13 cellular contexts compared by ENCODE assay signal in the genomic region with DNA sequence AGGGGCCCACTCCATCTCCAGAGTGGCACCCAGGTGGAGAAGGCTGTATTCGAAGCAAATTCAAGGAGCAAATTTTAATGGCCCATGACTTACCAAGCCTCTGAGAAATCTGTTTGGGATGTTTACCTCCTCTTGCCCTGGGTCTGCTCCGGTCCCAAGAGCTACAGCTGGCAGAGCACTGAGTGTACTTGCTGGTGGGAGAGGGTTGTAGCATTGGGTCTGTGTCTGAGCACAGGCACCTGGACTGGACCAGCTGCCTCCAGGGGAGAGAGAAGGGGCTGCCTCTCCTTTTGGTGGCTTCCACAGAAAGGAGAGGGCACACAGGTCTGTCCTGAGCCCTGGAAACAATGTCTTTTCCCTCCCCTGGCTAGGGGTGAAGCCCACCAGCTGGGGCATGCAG. TPM values are rescaled to one million over a fixed set of nuclear protein-coding genes. Genes with fewer than 3 reads are reported as not detected.
DNase-seq lines count a peak whose midpoint lies in the region; ATAC-seq and TF ChIP-seq lines count a peak whose summit lies in the region.
"Had no signal": no experiment of that assay in that cellular context is flagged by ENCODE, and none has a peak within 500 bp of the region (broad histone marks: within the 10 kb centered on the region; RNA-seq: fewer than 3 reads in every experiment).

No MANE protein-coding gene starts in this region.

- peaks cover 52% of the 10 kb centered on the region for H3K4me1 ChIP-seq in GM23338 (ENCODE audit: insufficient read depth)
- peaks cover 35% of the 10 kb centered on the region for H3K4me1 ChIP-seq in suprapubic skin
- H3K4me1 ChIP-seq in smooth muscle cell (ENCODE audit: low read depth): peaks cover 17% of the 10 kb centered on the region
- H3K4me1 ChIP-seq: BLaER1 had no signal

- TF ChIP-seq CTCF in GM23338 (conservative IDR thresholded peaks at IDR 0.05; ENCODE audit: low read depth in 2 of 2) (no peak), neural crest cell (conservative IDR thresholded peaks at IDR 0.05) (no peak), suprapubic skin (IDR thresholded peaks at IDR 0.05) (no peak), smooth muscle cell (IDR thresholded peaks at IDR 0.05; ENCODE audit: borderline replicate concordance, insufficient read depth, poor library complexity, severe bottlenecking) (no peak)

- H3F3A ChIP-seq in GM23338 (replicated peaks; ENCODE audit: low read depth) (peaks cover 11% of the 10 kb centered on the region; the same call in 1 of the 2 replicates), smooth muscle cell (ENCODE audit: low read depth) (no peaks in the 10 kb centered on the region)

- H3K4me1 Mint-ChIP-seq in GM23338 (peaks cover 40% of the 10 kb centered on the region), neural crest cell (peaks cover 14% of the 10 kb centered on the region)
- peaks cover 6 to 44% (median 21%) of the 10 kb centered on the region in 4 donors for H3K4me1 Mint-ChIP-seq in naive thymus-derived CD8-positive, alpha-beta T cell

- H3K36me3 ChIP-seq in GM23338 (ENCODE audit: insufficient read depth): no peaks in the 10 kb centered on the region
- H3K36me3 ChIP-seq in suprapubic skin: no peaks in the 10 kb centered on the region
- no peaks in the 10 kb centered on the region for H3K36me3 ChIP-seq in smooth muscle cell (ENCODE audit: low read depth)
- H3K36me3 ChIP-seq: BLaER1 had no signal

- H3K27ac Mint-ChIP-seq in GM23338: no peak overlapping the region
- H3K27ac Mint-ChIP-seq in neural crest cell (ENCODE audit: unreplicated experiment): no peak overlapping the region
- H3K27ac Mint-ChIP-seq in naive thymus-derived CD8-positive, alpha-beta T cell: no peak overlapping the region

- H3K4me3 Mint-ChIP-seq in GM23338 (0 out of 3 replicates have a peak overlapping the region, but pooled peaks have one; percentile 71), neural crest cell (peak overlapping the region; percentile 87)
- H3K4me3 Mint-ChIP-seq in naive thymus-derived CD8-positive, alpha-beta T cell: peak overlapping the region in 1 of 10 donors; percentile 18

- no peaks in the 10 kb centered on the region for H3K36me3 Mint-ChIP-seq in GM23338 (ENCODE audit: low read depth)
- H3K36me3 Mint-ChIP-seq in neural crest cell (ENCODE audit: low read depth): peaks cover 3% of the 10 kb centered on the region
- H3K36me3 Mint-ChIP-seq in naive thymus-derived CD8-positive, alpha-beta T cell: peaks cover 0 to 5% (median 4%) of the 10 kb centered on the region in 3 donors

- WGBS in suprapubic skin: 58% methylated on average over 1 of the region's 2 CpGs
- WGBS in smooth muscle cell (ENCODE audit: low lambda C conversion rate): 61% methylated on average over 2 of the region's 2 CpGs

- H3K79me2 ChIP-seq in GM23338 (replicated peaks; ENCODE audit: insufficient read depth) (no peaks in the 10 kb centered on the region), smooth muscle cell (ENCODE audit: low read depth) (peaks cover 4% of the 10 kb centered on the region)

- no peak for TF ChIP-seq POLR2A in suprapubic skin (IDR thresholded peaks at IDR 0.05)

- H3K9me3 Mint-ChIP-seq in GM23338: no peaks in the 10 kb centered on the region; the same call in 1 of the 3 replicates
- no peaks in the 10 kb centered on the region for H3K9me3 Mint-ChIP-seq in neural crest cell
- H3K9me3 Mint-ChIP-seq in naive thymus-derived CD8-positive, alpha-beta T cell: peaks cover 0 to 2% (median 0%) of the 10 kb centered on the region in 9 donors

- H3K27me3 Mint-ChIP-seq in GM23338 (ENCODE audit: insufficient read depth, low read depth, poor library complexity) (peaks cover 100% of the 10 kb centered on the region), neural crest cell (ENCODE audit: low read depth) (peaks cover 100% of the 10 kb centered on the region)
- peaks cover 40 to 100% (median 72%) of the 10 kb centered on the region in 5 donors for H3K27me3 Mint-ChIP-seq in naive thymus-derived CD8-positive, alpha-beta T cell

- H3K27me3 ChIP-seq in GM23338 (ENCODE audit: insufficient read depth) (peaks cover 100% of the 10 kb centered on the region), suprapubic skin (peaks cover 88% of the 10 kb centered on the region), smooth muscle cell (ENCODE audit: low read depth) (peaks cover 100% of the 10 kb centered on the region)

- H3K4me3 ChIP-seq in GM23338 (no peak overlapping the region), suprapubic skin (no peak overlapping the region), smooth muscle cell (no peak overlapping the region)
- H3K4me3 ChIP-seq: BLaER1 had no signal

- H3K9me3 ChIP-seq in suprapubic skin: no peaks in the 10 kb centered on the region
- H3K9me3 ChIP-seq in smooth muscle cell (replicated peaks; ENCODE audit: low read depth): no peaks in the 10 kb centered on the region

- no peak overlapping the region for H2AFZ ChIP-seq in GM23338
- no peak overlapping the region for H2AFZ ChIP-seq in smooth muscle cell (ENCODE audit: low read depth)

- no peaks in the 10 kb centered on the region for H3K9me2 ChIP-seq in GM23338 (ENCODE audit: insufficient read depth)

- TF ChIP-seq EP300 in suprapubic skin (IDR thresholded peaks at IDR 0.05): no peak

- no peak overlapping the region for H3K27ac ChIP-seq in GM23338 (ENCODE audit: low read depth)
- peak overlapping the region; percentile 13 for H3K27ac ChIP-seq in suprapubic skin
- no peak overlapping the region for H3K27ac ChIP-seq in smooth muscle cell (ENCODE audit: low read depth)
- H3K27ac ChIP-seq: BLaER1, KMS-11 had no signal

- peaks cover 24% of the 10 kb centered on the region for H4K20me1 ChIP-seq in GM23338 (replicated peaks; ENCODE audit: insufficient read depth)
- H4K20me1 ChIP-seq in smooth muscle cell (ENCODE audit: low read depth): no peaks in the 10 kb centered on the region

- no peak overlapping the region for H3K4me2 ChIP-seq in GM23338
- no peak overlapping the region for H3K4me2 ChIP-seq in smooth muscle cell
- H3K4me2 ChIP-seq: BLaER1, KMS-11 had no signal

- no peak overlapping the region for H3K9ac ChIP-seq in smooth muscle cell (ENCODE audit: low read depth)
- H3K9ac ChIP-seq: BLaER1, KMS-11 had no signal

- no peak for ATAC-seq in GM23338
- ATAC-seq in naive thymus-derived CD8-positive, alpha-beta T cell: no peak
- ATAC-seq: HepG2 had no signal

- peak; percentile 10 for DNase-seq in DMS79 (lab: John Stamatoyannopoulos, UW)
- DNase-seq in GM23338 (ENCODE audit: low spot score): no peak
- DNase-seq in neural crest cell (ENCODE audit: low read depth, low spot score): no peak
- peak; percentile 19 to 28 for DNase-seq in suprapubic skin (ENCODE audit: low spot score in 2 of 2)
- DNase-seq in smooth muscle cell (lab: John Stamatoyannopoulos, UW; ENCODE audit: unreplicated experiment): no peak
- no peak for DNase-seq in stimulated activated naive CD4-positive, alpha-beta T cell treated with Interleukin-2 at 50 U/mL for 16 hours (lab: John Stamatoyannopoulos, UW)
- no peak for DNase-seq in naive thymus-derived CD8-positive, alpha-beta T cell
- DNase-seq: 8988T, AML-193, EL had no signal

- POLR2A ChIA-PET in naive thymus-derived CD8-positive, alpha-beta T cell (lab: Charles Lee): no interaction called here

TF ChIP-seq in GM23338, 12 proteins besides CTCF, POLR2A, EP300 and RAD21:
- TF ChIP-seq EZH2 (IDR thresholded peaks at IDR 0.05; ENCODE audit: low read depth, unreplicated experiment): peak; percentile 15
- TF ChIP-seq ZNF331 (CRISPR knock-in tag; IDR thresholded peaks at IDR 0.05; ENCODE audit: low read depth): no peak

RNA-seq across cellular contexts. Expression of gene EN1, which starts 9.8 kb away (rescaled TPM):
- total RNA-seq in GM23338 (2014; rRNA removed; shearing (Covaris generic)): 0.24 TPM in 1 of 2 replicates, not detected in the other
- polyA plus RNA-seq in GM23338 (2016; fragmentation: Nextera tagmentation; extraction: Ambion mirVana) (0.09 and 0.21 TPM in 2 replicates), smooth muscle cell (3.4 and 12.9 TPM in 2 replicates)
- total RNA-seq in neural crest cell (12.6 and 13.9 TPM in 2 replicates), suprapubic skin (10 to 100 TPM in 2 of 4 donors, 1 to 10 TPM in 2; 7.3 to 16.7 (median 11.8) TPM), smooth muscle cell (3.0 TPM in 2 replicates)
- not detected for total RNA-seq in naive thymus-derived CD8-positive, alpha-beta T cell
- not detected for polyA plus RNA-seq in naive thymus-derived CD8-positive, alpha-beta T cell
- total RNA-seq: HepG2 had no signal
- polyA plus RNA-seq: HepG2 had no signal

Comparison
In these comparisons a context has a peak if more than half of its experiments do, and no peak if none do; other contexts are left out.
1. DNase-seq: peak in DMS79 (single experiment) and suprapubic skin (2 of 2); none in GM23338 (single experiment), neural crest cell (single experiment), smooth muscle cell (single experiment), stimulated activated naive CD4-positive, alpha-beta T cell treated with Interleukin-2 at 50 U/mL for 16 hours (single experiment) and naive thymus-derived CD8-positive, alpha-beta T cell (0 of 10).